ENCODE assay signal across 12 cellular contexts in the genomic region with DNA sequence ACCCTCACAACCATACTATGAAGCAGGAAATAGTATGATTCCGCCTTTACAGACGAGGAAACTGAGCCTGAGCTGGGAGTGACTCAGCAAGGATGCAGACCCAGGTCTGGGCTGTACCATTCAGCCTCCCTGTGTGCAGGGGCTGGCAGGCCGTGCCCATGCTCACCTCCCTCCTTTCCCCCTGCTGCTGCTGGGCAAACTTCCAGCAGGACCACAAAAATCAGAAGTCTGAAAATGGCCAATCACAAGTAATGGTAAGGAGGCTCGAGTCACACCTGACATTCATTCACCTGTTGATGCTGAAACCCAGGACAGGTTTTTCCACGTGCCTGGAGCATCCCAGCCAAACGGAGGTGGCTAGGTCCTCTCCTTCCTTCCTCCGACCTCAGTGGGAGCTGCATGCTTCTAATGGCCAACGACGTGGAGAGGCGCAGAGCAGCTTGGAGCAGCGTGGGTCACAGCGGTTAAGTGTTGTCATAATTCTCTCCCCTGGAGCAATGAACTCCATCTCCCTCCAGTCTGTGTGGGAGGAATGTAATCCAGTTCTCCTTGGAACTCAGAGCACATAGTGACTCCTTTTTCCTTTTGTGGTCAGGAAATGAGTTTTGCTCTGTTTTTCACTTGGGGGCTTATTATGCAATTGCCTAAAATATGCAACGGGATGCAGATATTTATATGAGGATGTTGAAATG.
DNase-seq lines count a peak whose midpoint lies in the region; ATAC-seq and TF ChIP-seq lines count a peak whose summit lies in the region.
"Had no signal": no experiment of that assay in that cellular context is flagged by ENCODE, and none has a peak within 500 bp of the region (broad histone marks: within the 10 kb centered on the region; RNA-seq: fewer than 3 reads in every experiment).

No MANE protein-coding gene starts in this region.

- CTCF ChIA-PET in A673 (lab: Charles Lee), result no interaction called here

- no peaks in the 10 kb centered on the region for H3K36me3 ChIP-seq in A673 (ENCODE audit: insufficient read depth, low read length, poor library complexity, severe bottlenecking)
- H3K36me3 ChIP-seq: suprapubic skin had no signal

- no peaks in the 10 kb centered on the region for H3K27me3 ChIP-seq in A673 (replicated peaks; ENCODE audit: insufficient read depth, low read depth, low read length, poor library complexity)
- H3K27me3 ChIP-seq: suprapubic skin had no signal

- no peak overlapping the region for H3K27ac ChIP-seq in A673 (ENCODE audit: low read depth, low read length, poor library complexity, severe bottlenecking)
- H3K27ac ChIP-seq: suprapubic skin had no signal

- DNase-seq in A673 (ENCODE audit: low spot score) (peak; percentile 79), HT1080 (ENCODE audit: low read depth) (peak; percentile 40), astrocyte of the hippocampus (ENCODE audit: low read depth, low spot score) (peak; percentile 47), left cardiac atrium (no peak), NCI-H1436 treated with DMSO at 0.1 percent for 48 hours (lab: John Stamatoyannopoulos, UW) (no peak), NCI-H1417 treated with DMSO at 0.1 percent for 48 hours (lab: John Stamatoyannopoulos, UW) (no peak), NCI-H2081 (lab: John Stamatoyannopoulos, UW) (no peak), RKO (ENCODE audit: low spot score) (no peak)
- DNase-seq: activated CD4-positive, CD25-positive, alpha-beta regulatory T cell treated with anti-CD3 and anti-CD28 coated beads, Interleukin-2, amount 50 U/mL, for 72 hours; effector CD8-positive, alpha-beta T cell; NCI-H2081 treated with DMSO at 0.1 percent for 48 hours had no signal

- no peak for TF ChIP-seq CTCF in A673 (conservative IDR thresholded peaks at IDR 0.05; ENCODE audit: low read depth, low read length)

- no peak overlapping the region for H3K4me3 ChIP-seq in A673 (ENCODE audit: low read depth, low read length, poor library complexity, severe bottlenecking)
- H3K4me3 ChIP-seq: suprapubic skin had no signal

- BruUV-seq in A673 (replicated peaks; lab: Mats Ljungman, UMichigan), result no TSS peak

- no peaks in the 10 kb centered on the region for H3K9me3 ChIP-seq in A673 (ENCODE audit: low read depth, low read length, poor library complexity, severe bottlenecking)
- H3K9me3 ChIP-seq: suprapubic skin had no signal

- intact Hi-C loops in A673 (cut with micrococcal nuclease; ENCODE audit: unreplicated experiment) (loop anchor here (5.0 kb wide), 2 partner anchors 286 to 446 kb away; no protein-coding TSS in a partner anchor), left cardiac atrium (cut with DNase I) (loop anchor here in 1 of 2 donors (10.0 kb wide), 1 partner anchor 461 kb away; no protein-coding TSS in a partner anchor)

- peak; percentile 36 to 68 for ATAC-seq in left cardiac atrium

- H3K4me1 ChIP-seq in A673 (ENCODE audit: insufficient read depth, low read length, poor library complexity, severe bottlenecking), result peaks cover 22% of the 10 kb centered on the region

- POLR2A ChIA-PET in A673 (lab: Charles Lee; ENCODE audit: low non-redundant PET), result no interaction called here

Comparison
In these comparisons a context has a peak if more than half of its experiments do, and no peak if none do; other contexts are left out.
1. DNase-seq: peak in A673 (single experiment), HT1080 (single experiment) and astrocyte of the hippocampus (single experiment); none in left cardiac atrium (single experiment), NCI-H1436 treated with DMSO at 0.1 percent for 48 hours (single experiment), NCI-H1417 treated with DMSO at 0.1 percent for 48 hours (single experiment), NCI-H2081 (0 of 2) and RKO (single experiment).